In genomic region chr5:109099081-109099480, GRCh38 we compare ENCODE assay signal across 16 cellular contexts.
"Had no signal": no experiment of that assay in that cellular context is flagged by ENCODE, and none has a peak within 500 bp of the region (broad histone marks: within the 10 kb centered on the region; RNA-seq: fewer than 3 reads in every experiment).

No MANE protein-coding gene starts in this region.

- H3K9me3 ChIP-seq: heart right ventricle, right atrium auricular region, sigmoid colon had no signal

- DNase-seq: effector CD4-positive, alpha-beta T cell; endodermal cell; erythroblast; heart right ventricle; hypothalamus; kidney glomerular epithelial cell; natural killer cell; posterior cingulate gyrus; sigmoid colon; small intestine; stimulated activated CD4-positive, alpha-beta T cell treated with anti-CD3 and anti-CD28 coated beads, Interleukin-12 subunit alpha, Interleukin-12 subunit beta, amount 100 ng/mL, for 4 hours; stimulated activated naive CD4-positive, alpha-beta T cell treated with Interleukin-2 at 50 U/mL for 16 hours; trophoblast cell had no signal

- H3K27me3 ChIP-seq: heart right ventricle, right atrium auricular region, sigmoid colon had no signal

- H3K4me3 ChIP-seq: coronary artery, heart right ventricle, right atrium auricular region, sigmoid colon had no signal

- ATAC-seq: heart right ventricle, left lobe of liver, natural killer cell had no signal

- H3K36me3 ChIP-seq: heart right ventricle, right atrium auricular region, sigmoid colon had no signal

- H3K27ac ChIP-seq: coronary artery, heart right ventricle, right atrium auricular region, sigmoid colon had no signal

- H3K4me1 ChIP-seq: heart right ventricle, right atrium auricular region had no signal
